Comparison of ENCODE assay signal across 19 cellular contexts in genomic region chr9:89486681-89487080, GRCh38. TPM values are rescaled to one million over a fixed set of nuclear protein-coding genes. Genes with fewer than 3 reads are reported as not detected.
A peak's percentile ranks its signal among the peaks of the same experiment; 100 is the strongest.
DNase-seq lines count a peak whose midpoint lies in the region; ATAC-seq and TF ChIP-seq lines count a peak whose summit lies in the region.
"Had no signal": no experiment of that assay in that cellular context is flagged by ENCODE, and none has a peak within 500 bp of the region (broad histone marks: within the 10 kb centered on the region; RNA-seq: fewer than 3 reads in every experiment).

No MANE protein-coding gene starts in this region.

- H3K4me1 ChIP-seq in spleen: peaks cover 29 to 99% (median 87%) of the 10 kb centered on the region in 6 donors
- no peaks in the 10 kb centered on the region for H3K4me1 ChIP-seq in BE2C
- H3K4me1 ChIP-seq: ascending aorta, upper lobe of right lung had no signal

- POLR2A ChIA-PET in T-cell (lab: Charles Lee): interaction anchor here (0.7 to 1.0 kb wide), 3 partner anchors 8 to 30 kb away, joined by 3 to 4 read pairs (median 4); no protein-coding TSS in a partner anchor
- POLR2A ChIA-PET in activated naive CD8-positive, alpha-beta T cell treated with anti-CD3 and anti-CD28 coated beads, Interleukin-2, amount 10 ng/mL, durations not matched to agents 7 days and 5 days (lab: Charles Lee): interaction anchor here (1.1 kb wide), 1 partner anchor 10 kb away, joined by 3 read pairs; no protein-coding TSS in a partner anchor

- H3K27me3 ChIP-seq in spleen (replicated peaks in 1 of 7) (no peaks in the 10 kb centered on the region), BE2C (no peaks in the 10 kb centered on the region)
- H3K27me3 ChIP-seq: ascending aorta, MG63, upper lobe of right lung had no signal

- peaks cover 65% of the 10 kb centered on the region for H3K36me3 Mint-ChIP-seq in activated T-cell treated with anti-CD3 and anti-CD28 coated beads, Interleukin-2, amount 50 U/mL, for 24 hours (ENCODE audit: low read depth)
- H3K36me3 Mint-ChIP-seq in T-cell: peaks cover 29% of the 10 kb centered on the region
- H3K36me3 Mint-ChIP-seq in activated naive CD8-positive, alpha-beta T cell treated with anti-CD3 and anti-CD28 coated beads, Interleukin-2, amount 10 ng/mL, durations not matched to agents 7 days and 5 days: peaks cover 42% of the 10 kb centered on the region

- no peak overlapping the region for H3K4me3 ChIP-seq in spleen
- no peak overlapping the region for H3K4me3 ChIP-seq in BE2C (ENCODE audit: low read depth, low read length)
- H3K4me3 ChIP-seq: ascending aorta, MG63, upper lobe of right lung had no signal

- peak overlapping the region; percentile 87 for H3K27ac Mint-ChIP-seq in activated T-cell treated with anti-CD3 and anti-CD28 coated beads, Interleukin-2, amount 50 U/mL, for 24 hours
- peak overlapping the region; percentile 67 to 75 for H3K27ac Mint-ChIP-seq in T-cell
- peak overlapping the region; percentile 65 for H3K27ac Mint-ChIP-seq in activated naive CD8-positive, alpha-beta T cell treated with anti-CD3 and anti-CD28 coated beads, Interleukin-2, amount 10 ng/mL, durations not matched to agents 7 days and 5 days

- ATAC-seq in T-cell (replicated peaks in 1 of 4) (no peak), GM19328 (IDR thresholded peaks at IDR 0.05; ENCODE audit: unreplicated experiment) (no peak), GM21526 (IDR thresholded peaks at IDR 0.05; ENCODE audit: low FRiP score, unreplicated experiment) (no peak)
- ATAC-seq in activated naive CD8-positive, alpha-beta T cell treated with anti-CD3 and anti-CD28 coated beads, Interleukin-2, amount 10 ng/mL, durations not matched to agents 7 days and 5 days (ENCODE audit: low read depth): no peak
- ATAC-seq: upper lobe of right lung had no signal

- no peaks in the 10 kb centered on the region for H3K27me3 Mint-ChIP-seq in activated T-cell treated with anti-CD3 and anti-CD28 coated beads, Interleukin-2, amount 50 U/mL, for 24 hours
- H3K27me3 Mint-ChIP-seq in T-cell: no peaks in the 10 kb centered on the region
- no peaks in the 10 kb centered on the region for H3K27me3 Mint-ChIP-seq in activated naive CD8-positive, alpha-beta T cell treated with anti-CD3 and anti-CD28 coated beads, Interleukin-2, amount 10 ng/mL, durations not matched to agents 7 days and 5 days

- H3K9me3 Mint-ChIP-seq in activated T-cell treated with anti-CD3 and anti-CD28 coated beads, Interleukin-2, amount 50 U/mL, for 24 hours: no peaks in the 10 kb centered on the region
- H3K9me3 Mint-ChIP-seq in T-cell: peaks cover 0 to 5% (median 0%) of the 10 kb centered on the region in 3 donors
- H3K9me3 Mint-ChIP-seq in activated naive CD8-positive, alpha-beta T cell treated with anti-CD3 and anti-CD28 coated beads, Interleukin-2, amount 10 ng/mL, durations not matched to agents 7 days and 5 days: no peaks in the 10 kb centered on the region
- H3K9me3 Mint-ChIP-seq: neural crest cell had no signal

- peaks cover 0 to 9% (median 1%) of the 10 kb centered on the region in 8 donors for H3K9me3 ChIP-seq in spleen
- no peaks in the 10 kb centered on the region for H3K9me3 ChIP-seq in BE2C
- H3K9me3 ChIP-seq: ascending aorta, MG63, upper lobe of right lung had no signal

- TF ChIP-seq CTCF in spleen (IDR thresholded peaks at IDR 0.05 in 8 of 11, conservative IDR thresholded peaks at IDR 0.05 in 3 of 11) (no peak), BE2C (IDR thresholded peaks at IDR 0.05; ENCODE audit: low read depth, low read length) (no peak)

- peak overlapping the region in 5 of 8 donors; percentile 3 to 83 (median 58) for H3K27ac ChIP-seq in spleen
- H3K27ac ChIP-seq: ascending aorta, upper lobe of right lung had no signal

- CTCF ChIA-PET in T-cell (lab: Charles Lee): interaction anchor here in 1 of 2 donors (1.0 to 1.1 kb wide), 2 partner anchors 62 to 69 kb away, joined by 3 read pairs; no protein-coding TSS in a partner anchor

- DNase-seq in activated T-cell treated with anti-CD3 and anti-CD28 coated beads, Interleukin-2, amount 50 U/mL, for 24 hours: no peak
- DNase-seq in activated T-cell treated with anti-CD3 and anti-CD28 coated beads for 4 hours (no peak), T-cell (no peak), spleen (no peak), BE2C (no peak)
- no peak for DNase-seq in activated naive CD8-positive, alpha-beta T cell treated with anti-CD3 and anti-CD28 coated beads, Interleukin-2, amount 10 ng/mL, durations not matched to agents 7 days and 5 days
- DNase-seq: hippocampal formation; kidney; mesenchymal stem cell; MG63; NCI-H2029 treated with DMSO at 0.1 percent for 48 hours; NCI-H510A; stimulated activated CD4-positive, alpha-beta T cell treated with anti-CD3 and anti-CD28 coated beads, Interleukin-12 subunit alpha, Interleukin-12 subunit beta, amount 100 ng/mL, for 4 hours; stimulated activated naive CD4-positive, alpha-beta T cell treated with Interleukin-2 at 50 U/mL for 16 hours; upper lobe of right lung had no signal

- peaks cover 0 to 11% (median 0%) of the 10 kb centered on the region in 6 donors for H3K36me3 ChIP-seq in spleen
- no peaks in the 10 kb centered on the region for H3K36me3 ChIP-seq in BE2C
- H3K36me3 ChIP-seq: ascending aorta, MG63, upper lobe of right lung had no signal

- no peak for TF ChIP-seq POLR2A in spleen (IDR thresholded peaks at IDR 0.05)

- H3K4me1 Mint-ChIP-seq in activated T-cell treated with anti-CD3 and anti-CD28 coated beads, Interleukin-2, amount 50 U/mL, for 24 hours (ENCODE audit: low read depth): peaks cover 94% of the 10 kb centered on the region
- H3K4me1 Mint-ChIP-seq in T-cell: peaks cover 97 to 98% (median 97%) of the 10 kb centered on the region in 3 donors
- H3K4me1 Mint-ChIP-seq in activated naive CD8-positive, alpha-beta T cell treated with anti-CD3 and anti-CD28 coated beads, Interleukin-2, amount 10 ng/mL, durations not matched to agents 7 days and 5 days: peaks cover 83% of the 10 kb centered on the region

- H3K4me3 Mint-ChIP-seq in activated T-cell treated with anti-CD3 and anti-CD28 coated beads, Interleukin-2, amount 50 U/mL, for 24 hours: no peak overlapping the region
- peak overlapping the region in 2 of 3 donors; percentile 37 to 81 for H3K4me3 Mint-ChIP-seq in T-cell
- peak overlapping the region; percentile 18 for H3K4me3 Mint-ChIP-seq in activated naive CD8-positive, alpha-beta T cell treated with anti-CD3 and anti-CD28 coated beads, Interleukin-2, amount 10 ng/mL, durations not matched to agents 7 days and 5 days
- H3K4me3 Mint-ChIP-seq: neural crest cell had no signal

- intact Hi-C loops in spleen (cut with DNase I; ENCODE audit: low total_unique reads): loop anchor here (10.0 kb wide), 1 partner anchor 58 kb away; no protein-coding TSS in a partner anchor

RNA-seq across cellular contexts. Expression of gene SEMA4D, which starts 11.2 kb away (rescaled TPM):
- 100 to 1,000 TPM; 347 to 585 (median 434) TPM for total RNA-seq in T-cell
- 100 to 1,000 TPM; 370 to 391 TPM for total RNA-seq in activated naive CD8-positive, alpha-beta T cell treated with anti-CD3 and anti-CD28 coated beads, Interleukin-2, amount 10 ng/mL, durations not matched to agents 7 days and 5 days
- total RNA-seq in spleen: 100 to 1,000 TPM in 6 of 7 donors, 10 to 100 TPM in 1; 81.6 to 193 (median 171) TPM
- polyA plus RNA-seq in spleen: 10 to 100 TPM; 23.0 to 32.3 (median 31.5) TPM
- polyA plus RNA-seq in BE2C (2012; ENCODE audit: insufficient read depth, insufficient read length, low read depth): 5.2 TPM
